In genomic region chr10:113169111-113169510, GRCh38 we compare ENCODE assay signal across 9 cellular contexts.
"Had no signal": no experiment of that assay in that cellular context is flagged by ENCODE, and none has a peak within 500 bp of the region (broad histone marks: within the 10 kb centered on the region; RNA-seq: fewer than 3 reads in every experiment).

No MANE protein-coding gene starts in this region.

- H3K9me3 Mint-ChIP-seq: activated T-helper 2 cell treated with anti-CD3 and anti-CD28 coated beads, Interferon-gamma antibody, Interleukin-2, Interleukin-4, amounts not matched to agents 10 μg/mL and 5 μg/mL and 100 μg/mL, durations not matched to agents 14 hours and 24 hours and 36 hours had no signal

- H3K27ac Mint-ChIP-seq: activated T-helper 2 cell treated with anti-CD3 and anti-CD28 coated beads, Interferon-gamma antibody, Interleukin-2, Interleukin-4, amounts not matched to agents 10 μg/mL and 5 μg/mL and 100 μg/mL, durations not matched to agents 14 hours and 24 hours and 36 hours; naive thymus-derived CD4-positive, alpha-beta T cell had no signal

- DNase-seq: activated naive CD4-positive, alpha-beta T cell treated with anti-CD3 and anti-CD28 coated beads, Interleukin-2, amount 50 U/mL, for 16 hours; cerebellar nuclear complex; lower lobe of right lung; naive thymus-derived CD4-positive, alpha-beta T cell; occipital lobe; stimulated activated CD4-positive, alpha-beta T cell treated with anti-CD3 and anti-CD28 coated beads, Interleukin-12 subunit alpha, Interleukin-12 subunit beta, amount 100 ng/mL, for 4 hours; stimulated activated naive CD4-positive, alpha-beta T cell treated with Interleukin-2 at 50 U/mL for 16 hours had no signal

- H2AFZ ChIP-seq: hepatocyte had no signal

- H3K4me3 ChIP-seq: hepatocyte, lower lobe of right lung had no signal

- H3K27ac ChIP-seq: hepatocyte, lower lobe of right lung had no signal

- H3K4me3 Mint-ChIP-seq: naive thymus-derived CD4-positive, alpha-beta T cell had no signal

- H3K4me2 ChIP-seq: hepatocyte had no signal

- H3K4me1 ChIP-seq: lower lobe of right lung had no signal

- H3K79me2 ChIP-seq: hepatocyte had no signal

- H3K27me3 ChIP-seq: hepatocyte had no signal

- ATAC-seq: lower lobe of right lung had no signal
